ENCODE assay signal across 29 cellular contexts in genomic region chr1:163205513-163205912, GRCh38. TPM values are rescaled to one million over a fixed set of nuclear protein-coding genes. Genes with fewer than 3 reads are reported as not detected.
DNase-seq lines count a peak whose midpoint lies in the region; ATAC-seq and TF ChIP-seq lines count a peak whose summit lies in the region.
"Had no signal": no experiment of that assay in that cellular context is flagged by ENCODE, and none has a peak within 500 bp of the region (broad histone marks: within the 10 kb centered on the region; RNA-seq: fewer than 3 reads in every experiment).

No MANE protein-coding gene starts in this region.

- H3K79me2 ChIP-seq in mammary epithelial cell (ENCODE audit: insufficient read depth, low read length): no peaks in the 10 kb centered on the region

- H3K27ac Mint-ChIP-seq in MCF 10A (ENCODE audit: low read depth, unreplicated experiment): no peak overlapping the region
- H3K27ac Mint-ChIP-seq: activated CD4-positive, alpha-beta memory T cell treated with anti-CD3 and anti-CD28 coated beads, Interleukin-2, amount 10 ng/mL, durations not matched to agents 7 days and 5 days; dendritic cell treated with granulocyte-macrophage colony-stimulating factor and Interleukin-4, amounts not matched to agents 40 ng/mL and 50 ng/mL, for 4 days; stimulated activated naive CD8-positive, alpha-beta T cell treated with anti-CD3 and anti-CD28 coated beads, Interleukin-15, amount 100 ng/mL, for 72 hours; type B pancreatic cell had no signal

- DNase-seq in mammary epithelial cell: peak; percentile 16
- DNase-seq in MCF 10A (ENCODE audit: unreplicated experiment): no peak
- peak; percentile 18 for DNase-seq in astrocyte of the spinal cord (ENCODE audit: low read depth, low spot score)
- DNase-seq in foreskin fibroblast: peak; percentile 28 to 66
- DNase-seq in aorta: no peak
- DNase-seq in A673 (ENCODE audit: low spot score): no peak
- no peak for DNase-seq in thyroid gland
- no peak for DNase-seq in dorsolateral prefrontal cortex
- DNase-seq: 8988T; activated CD4-positive, alpha-beta memory T cell treated with anti-CD3 and anti-CD28 coated beads, Interleukin-2, amount 10 ng/mL, durations not matched to agents 7 days and 5 days; activated CD4-positive, CD25-positive, alpha-beta regulatory T cell; activated effector memory CD4-positive, alpha-beta T cell treated with anti-CD3 and anti-CD28 coated beads, Interleukin-2, amount 50 U/mL, for 16 hours; activated T-cell treated with anti-CD3 and anti-CD28 coated beads for 4 hours; C1 segment of cervical spinal cord; hypothalamus; KG1; NCI-H187; NCI-H69; stimulated activated CD4-positive, alpha-beta T cell treated with anti-CD3 and anti-CD28 coated beads, Interleukin-4, amount 100 ng/mL, for 24 hours; stimulated activated naive CD8-positive, alpha-beta T cell treated with anti-CD3 and anti-CD28 coated beads, Interleukin-15, amount 100 ng/mL, for 72 hours; T1000 had no signal

- H3K4me3 ChIP-seq in mammary epithelial cell (replicated peaks in 1 of 3; ENCODE audit: insufficient read depth in 1 of 3, low read depth in 2 of 3, low read length in 3 of 3) (no peak overlapping the region), astrocyte of the spinal cord (ENCODE audit: low read depth, low read length) (no peak overlapping the region), foreskin fibroblast (ENCODE audit: low read depth in 1 of 2, low read length in 2 of 2) (no peak overlapping the region), aorta (ENCODE audit: low read length in 2 of 2) (peak overlapping the region in 1 of 2 donors; percentile 34), A673 (ENCODE audit: low read depth, low read length, poor library complexity, severe bottlenecking) (no peak overlapping the region), thyroid gland (replicated peaks in 1 of 3) (no peak overlapping the region), dorsolateral prefrontal cortex (no peak overlapping the region)
- H3K4me3 ChIP-seq: cardiac muscle cell, gastroesophageal sphincter, lung, smooth muscle cell had no signal

- BruUV-seq in mammary epithelial cell (replicated peaks; lab: Mats Ljungman, UMichigan) (no TSS peak), MCF 10A (replicated peaks; lab: Mats Ljungman, UMichigan) (no TSS peak), A673 (replicated peaks; lab: Mats Ljungman, UMichigan) (no TSS peak)

- POLR2A ChIA-PET in MCF 10A (lab: Yijun Ruan, JAX) (no interaction called here), A673 (lab: Charles Lee; ENCODE audit: low non-redundant PET) (no interaction called here)

- intact Hi-C loops in mammary epithelial cell (cut with micrococcal nuclease): no loop called here
- intact Hi-C loops in MCF 10A (cut with micrococcal nuclease): no loop called here
- intact Hi-C loops in aorta (cut with DNase I): loop anchor here (2.0 to 10.0 kb wide), 3 partner anchors 25 to 109 kb away; no protein-coding TSS in a partner anchor
- intact Hi-C loops in A673 (cut with micrococcal nuclease; ENCODE audit: unreplicated experiment): no loop called here
- intact Hi-C loops in thyroid gland (cut with DNase I): no loop called here
- intact Hi-C loops in dorsolateral prefrontal cortex (cut with DNase I): no loop called here

- no peaks in the 10 kb centered on the region for H3K9me3 Mint-ChIP-seq in MCF 10A (ENCODE audit: unreplicated experiment)
- H3K9me3 Mint-ChIP-seq: activated CD4-positive, alpha-beta memory T cell treated with anti-CD3 and anti-CD28 coated beads, Interleukin-2, amount 10 ng/mL, durations not matched to agents 7 days and 5 days; dendritic cell treated with granulocyte-macrophage colony-stimulating factor and Interleukin-4, amounts not matched to agents 40 ng/mL and 50 ng/mL, for 4 days; stimulated activated naive CD8-positive, alpha-beta T cell treated with anti-CD3 and anti-CD28 coated beads, Interleukin-15, amount 100 ng/mL, for 72 hours; type B pancreatic cell had no signal

- H3K4me1 ChIP-seq in mammary epithelial cell (ENCODE audit: insufficient read depth, low read length) (peaks cover 23% of the 10 kb centered on the region), aorta (ENCODE audit: control insufficient read depth in 1 of 2, insufficient read depth in 2 of 2, low read length in 2 of 2) (peaks cover 3 to 5% of the 10 kb centered on the region in 2 donors), A673 (ENCODE audit: insufficient read depth, low read length, poor library complexity, severe bottlenecking) (no peaks in the 10 kb centered on the region), thyroid gland (no peaks in the 10 kb centered on the region)

- no peaks in the 10 kb centered on the region for H3K36me3 Mint-ChIP-seq in MCF 10A (ENCODE audit: insufficient read depth, unreplicated experiment)
- H3K36me3 Mint-ChIP-seq: type B pancreatic cell had no signal

- H3K36me3 ChIP-seq in mammary epithelial cell (ENCODE audit: insufficient read depth, low read length): no peaks in the 10 kb centered on the region
- no peaks in the 10 kb centered on the region for H3K36me3 ChIP-seq in aorta (ENCODE audit: control insufficient read depth in 1 of 2, insufficient read depth in 2 of 2, low read length in 1 of 2)
- H3K36me3 ChIP-seq in A673 (ENCODE audit: insufficient read depth, low read length, poor library complexity, severe bottlenecking): no peaks in the 10 kb centered on the region
- H3K36me3 ChIP-seq in thyroid gland: no peaks in the 10 kb centered on the region
- H3K36me3 ChIP-seq: cardiac muscle cell, gastroesophageal sphincter, neutrophil had no signal

- CTCF ChIA-PET in mammary epithelial cell (lab: Charles Lee; ENCODE audit: low non-redundant PET): no interaction called here
- CTCF ChIA-PET in MCF 10A (lab: Yijun Ruan, JAX): interaction anchor here (0.5 to 1.3 kb wide), 2 partner anchors 352 to 1135 kb away, joined by 4 read pairs; no protein-coding TSS in a partner anchor
- CTCF ChIA-PET in A673 (lab: Charles Lee): no interaction called here

- peaks cover 9% of the 10 kb centered on the region for H3K4me1 Mint-ChIP-seq in MCF 10A (ENCODE audit: insufficient read depth, unreplicated experiment)
- H3K4me1 Mint-ChIP-seq: activated CD4-positive, alpha-beta memory T cell treated with anti-CD3 and anti-CD28 coated beads, Interleukin-2, amount 10 ng/mL, durations not matched to agents 7 days and 5 days; stimulated activated naive CD8-positive, alpha-beta T cell treated with anti-CD3 and anti-CD28 coated beads, Interleukin-15, amount 100 ng/mL, for 72 hours had no signal

- H3K27ac ChIP-seq in mammary epithelial cell (ENCODE audit: insufficient read depth, low read depth, low read length) (no peak overlapping the region), aorta (ENCODE audit: low read depth in 1 of 2, low read length in 2 of 2) (peak overlapping the region; percentile 43 to 67), A673 (ENCODE audit: low read depth, low read length, poor library complexity, severe bottlenecking) (no peak overlapping the region), thyroid gland (no peak overlapping the region), dorsolateral prefrontal cortex (no peak overlapping the region)
- H3K27ac ChIP-seq: cardiac muscle cell, gastroesophageal sphincter, neutrophil had no signal

- no peaks in the 10 kb centered on the region for H3K9me3 ChIP-seq in mammary epithelial cell (replicated peaks; ENCODE audit: insufficient read depth, low read length)
- H3K9me3 ChIP-seq in aorta (ENCODE audit: control insufficient read depth, low read length): no peaks in the 10 kb centered on the region
- no peaks in the 10 kb centered on the region for H3K9me3 ChIP-seq in A673 (ENCODE audit: low read depth, low read length, poor library complexity, severe bottlenecking)
- H3K9me3 ChIP-seq in thyroid gland: no peaks in the 10 kb centered on the region
- H3K9me3 ChIP-seq: gastroesophageal sphincter, neutrophil had no signal

- TF ChIP-seq POLR2A in thyroid gland (IDR thresholded peaks at IDR 0.05): no peak

- H3K9ac ChIP-seq in mammary epithelial cell (ENCODE audit: insufficient read depth, low read length): peak overlapping the region; percentile 8

- no peak for ATAC-seq in aorta (ENCODE audit: low FRiP score)
- ATAC-seq: gastroesophageal sphincter; HCT116; stimulated activated naive CD8-positive, alpha-beta T cell treated with anti-CD3 and anti-CD28 coated beads, Interleukin-15, amount 100 ng/mL, for 72 hours had no signal

- TF ChIP-seq CTCF in mammary epithelial cell (conservative IDR thresholded peaks at IDR 0.05 in 1 of 2, IDR thresholded peaks at IDR 0.05 in 1 of 2; ENCODE audit: extremely low read depth in 1 of 2, insufficient read depth in 1 of 2, low read depth in 1 of 2, low read length in 2 of 2) (no peak), MCF 10A (IDR thresholded peaks at IDR 0.05; ENCODE audit: unreplicated experiment) (no peak), astrocyte of the spinal cord (IDR thresholded peaks at IDR 0.05; ENCODE audit: low read depth, low read length) (no peak), foreskin fibroblast (IDR thresholded peaks at IDR 0.05; ENCODE audit: low read depth, low read length) (no peak), A673 (conservative IDR thresholded peaks at IDR 0.05; ENCODE audit: low read depth, low read length) (no peak), thyroid gland (IDR thresholded peaks at IDR 0.05) (no peak), dorsolateral prefrontal cortex (IDR thresholded peaks at IDR 0.05 in 54 of 56, conservative IDR thresholded peaks at IDR 0.05 in 2 of 56; ENCODE audit: low read depth in 1 of 56, partially characterized antibody in 56 of 56) (no peak)

- H2AFZ ChIP-seq in mammary epithelial cell (ENCODE audit: low read depth, low read length): peak overlapping the region; percentile 69

- H3K4me3 Mint-ChIP-seq in MCF 10A (ENCODE audit: unreplicated experiment): no peak overlapping the region
- H3K4me3 Mint-ChIP-seq: activated CD4-positive, alpha-beta memory T cell treated with anti-CD3 and anti-CD28 coated beads, Interleukin-2, amount 10 ng/mL, durations not matched to agents 7 days and 5 days; dendritic cell treated with granulocyte-macrophage colony-stimulating factor and Interleukin-4, amounts not matched to agents 40 ng/mL and 50 ng/mL, for 4 days; stimulated activated naive CD8-positive, alpha-beta T cell treated with anti-CD3 and anti-CD28 coated beads, Interleukin-15, amount 100 ng/mL, for 72 hours; type B pancreatic cell had no signal

- no peaks in the 10 kb centered on the region for H4K20me1 ChIP-seq in mammary epithelial cell (ENCODE audit: insufficient read depth, low read length)

- H3K27me3 ChIP-seq in mammary epithelial cell (ENCODE audit: insufficient read depth, low read length) (no peaks in the 10 kb centered on the region), aorta (ENCODE audit: control insufficient read depth in 1 of 2, insufficient read depth in 2 of 2, low read length in 1 of 2) (no peaks in the 10 kb centered on the region), A673 (replicated peaks; ENCODE audit: insufficient read depth, low read depth, low read length, poor library complexity) (no peaks in the 10 kb centered on the region), thyroid gland (no peaks in the 10 kb centered on the region), dorsolateral prefrontal cortex (no peaks in the 10 kb centered on the region)
- H3K27me3 ChIP-seq: cardiac muscle cell, gastroesophageal sphincter had no signal

- dilution Hi-C loops in mammary epithelial cell (cut with HindIII; ENCODE audit: low sequenced_read_pairs): no loop called here

- H3K4me2 ChIP-seq in mammary epithelial cell (ENCODE audit: insufficient read depth, low read depth, low read length): peak overlapping the region; percentile 55
- H3K4me2 ChIP-seq: smooth muscle cell had no signal

- no peaks in the 10 kb centered on the region for H3K27me3 Mint-ChIP-seq in MCF 10A (ENCODE audit: insufficient read depth, unreplicated experiment)
- H3K27me3 Mint-ChIP-seq: activated CD4-positive, alpha-beta memory T cell treated with anti-CD3 and anti-CD28 coated beads, Interleukin-2, amount 10 ng/mL, durations not matched to agents 7 days and 5 days; stimulated activated naive CD8-positive, alpha-beta T cell treated with anti-CD3 and anti-CD28 coated beads, Interleukin-15, amount 100 ng/mL, for 72 hours had no signal

- in situ Hi-C loops in mammary epithelial cell (cut with MboI; ENCODE audit: low sequenced_read_pairs in 2 of 2): no loop called here
- in situ Hi-C loops in astrocyte of the spinal cord (cut with HindIII; ENCODE audit: low sequenced_read_pairs): no loop called here

RNA-seq across cellular contexts. Expression of gene RGS5, which starts 2.8 kb away (rescaled TPM):
- total RNA-seq in mammary epithelial cell (1 to 10 TPM in 1 of 2 donors, under 1 TPM in 1; 0.83 to 3.6 TPM), MCF 10A (2022) (12.9 and 14.1 TPM in 2 replicates), aorta (1,000 to 10,000 TPM; 1,469 to 2,702 TPM), A673 (2021) (4.7 and 6.3 TPM in 2 replicates), thyroid gland (100 to 1,000 TPM in 2 of 4 donors, 10 to 100 TPM in 2; 72.3 to 532 (median 103) TPM), dorsolateral prefrontal cortex (100 to 1,000 TPM in 110 of 120 experiments, 10 to 100 TPM in 10; 83.0 to 285 (median 140) TPM)
- polyA plus RNA-seq in mammary epithelial cell (0.36 TPM), aorta (1,000 to 10,000 TPM in 1 of 2 donors, 100 to 1,000 TPM in 1; 983 to 1,112 TPM)
- 2.0 TPM for polyA minus RNA-seq in mammary epithelial cell

Comparison
In these comparisons a context has a peak if more than half of its experiments do, and no peak if none do; other contexts are left out.
1. DNase-seq: peak in mammary epithelial cell (single experiment), astrocyte of the spinal cord (single experiment) and foreskin fibroblast (2 of 2); none in MCF 10A (single experiment), aorta (0 of 2), A673 (single experiment), thyroid gland (0 of 2) and dorsolateral prefrontal cortex (0 of 10).
2. H3K27ac ChIP-seq: peak in aorta (2 of 2); none in mammary epithelial cell (single experiment), A673 (single experiment), thyroid gland (0 of 3) and dorsolateral prefrontal cortex (0 of 59).
3. intact Hi-C loops: an anchor here in aorta (2.0 to 10.0 kb wide); none called in mammary epithelial cell, MCF 10A, A673, thyroid gland and dorsolateral prefrontal cortex.